8 cellular contexts compared by ENCODE assay signal in genomic region chr10:6151087-6151977, GRCh38. TPM values are rescaled to one million over a fixed set of nuclear protein-coding genes. Genes with fewer than 3 reads are reported as not detected.
DNase-seq lines count a peak whose midpoint lies in the region; ATAC-seq and TF ChIP-seq lines count a peak whose summit lies in the region.

No MANE protein-coding gene starts in this region.

- H3K4me3 ChIP-seq in BJ (ENCODE audit: low read depth, low read length) (no peak overlapping the region), skin epidermis (no peak overlapping the region)

- POLR2A ChIA-PET in BJ (lab: Charles Lee), result no interaction called here

- no peak for DNase-seq in BJ (ENCODE audit: low read depth)
- peak; percentile 34 for DNase-seq in RPMI7951 (ENCODE audit: low read depth)
- peak; percentile 75 for DNase-seq in iPS-NIHi7 (ENCODE audit: extremely low spot score)
- no peak for DNase-seq in NCI-H187 (lab: John Stamatoyannopoulos, UW)

- peaks cover 11% of the 10 kb centered on the region for H3K27me3 Mint-ChIP-seq in brain

- peak overlapping the region in 2 of 5 experiments; percentile 52 to 66 for H3K27ac Mint-ChIP-seq in brain

- H3K36me3 Mint-ChIP-seq in brain, result peaks cover 82% of the 10 kb centered on the region

- TF ChIP-seq CTCF in BJ (IDR thresholded peaks at IDR 0.05; ENCODE audit: insufficient read depth, low read depth, low read length) (peak; percentile 80), brain (conservative IDR thresholded peaks at IDR 0.05) (peak; percentile 54 to 70)

- H3K27me3 ChIP-seq in BJ (ENCODE audit: control insufficient read depth, insufficient read depth, low read length), result no peaks in the 10 kb centered on the region

- ATAC-seq in GM18868 (IDR thresholded peaks at IDR 0.05; ENCODE audit: unreplicated experiment), result peak; percentile 83
- peak; percentile 79 for ATAC-seq in HG03045 (IDR thresholded peaks at IDR 0.05; ENCODE audit: unreplicated experiment)

- H3K27ac ChIP-seq in skin epidermis, result peak overlapping the region in 18 of 21 experiments; percentile 6 to 75 (median 60)

- H3K9me3 Mint-ChIP-seq in brain, result peaks cover 3 to 41% (median 19%) of the 10 kb centered on the region in 5 experiments

- CTCF ChIA-PET in BJ (lab: Yijun Ruan, JAX), result interaction anchor here (0.6 to 2.4 kb wide), 31 partner anchors 9 to 1534 kb away, joined by 3 to 12 read pairs (median 4); partner anchors contain the start of gene PFKFB3

- no peak overlapping the region for H3K4me3 Mint-ChIP-seq in brain

- H3K36me3 ChIP-seq in BJ (ENCODE audit: control insufficient read depth, insufficient read depth, low read length), result peaks cover 1% of the 10 kb centered on the region; the same call in 1 of the 2 replicates

- peaks cover 32% of the 10 kb centered on the region for H3K4me1 Mint-ChIP-seq in brain

RNA-seq across cellular contexts. Expression of gene PFKFB3, which starts 51.4 kb away (rescaled TPM):
- polyA plus RNA-seq in BJ (2011; rRNA removed) (15.6 and 30.7 TPM in 2 replicates), brain (ENCODE audit: insufficient read depth, low read depth, low replicate concordance) (22.3 TPM)
- 14.9 and 17.9 TPM in 2 replicates for polyA minus RNA-seq in BJ (2011; rRNA and poly(A)+ RNA removed)
- 44.3 and 46.6 TPM in 2 replicates for total RNA-seq in RPMI7951 (2014; rRNA removed; shearing (Covaris generic))

Comparison
In these comparisons a context has a peak if more than half of its experiments do, and no peak if none do; other contexts are left out.
1. DNase-seq: peak in RPMI7951 (single experiment) and iPS-NIHi7 (single experiment); none in BJ (single experiment) and NCI-H187 (0 of 2).